26 cellular contexts compared by ENCODE assay signal in genomic region chr6:40160826-40161225, GRCh38.
DNase-seq lines count a peak whose midpoint lies in the region; ATAC-seq, FAIRE-seq and TF ChIP-seq lines count a peak whose summit lies in the region.
"Had no signal": no experiment of that assay in that cellular context is flagged by ENCODE, and none has a peak within 500 bp of the region (broad histone marks: within the 10 kb centered on the region; RNA-seq: fewer than 3 reads in every experiment).

No MANE protein-coding gene starts in this region.

- intact Hi-C loops in Calu3 (cut with micrococcal nuclease; ENCODE audit: unreplicated experiment), result no loop called here
- intact Hi-C loops in cardiac septum (cut with DNase I), result no loop called here
- intact Hi-C loops in right lobe of liver (cut with DNase I), result no loop called here

- no peaks in the 10 kb centered on the region for H3K4me1 Mint-ChIP-seq in Calu3 (ENCODE audit: low read depth, unreplicated experiment)
- H3K4me1 Mint-ChIP-seq: activated B cell treated with CpG ODN at 0.5 μM for 24 hours; naive B cell; stimulated activated naive CD8-positive, alpha-beta T cell treated with anti-CD3 and anti-CD28 coated beads, Interleukin-15, amount 100 ng/mL, for 72 hours had no signal

- peaks cover 6% of the 10 kb centered on the region for H3K9me3 Mint-ChIP-seq in Calu3 (ENCODE audit: low read depth, unreplicated experiment)
- H3K9me3 Mint-ChIP-seq: activated B cell treated with CpG ODN at 0.5 μM for 24 hours; CD8-positive, alpha-beta T cell; naive B cell had no signal

- 40% methylated on average over 1 of the region's 3 CpGs for WGBS in right lobe of liver (ENCODE audit: insufficient coverage, low coverage, low lambda C conversion rate, missing lambda C conversion rate)

- peaks cover 4% of the 10 kb centered on the region for H3K27me3 Mint-ChIP-seq in Calu3 (ENCODE audit: unreplicated experiment)

- peak; percentile 75 for FAIRE-seq in bronchial epithelial cell (lab: Jason Lieb, UNC)
- FAIRE-seq: endometrium had no signal

- no peak for TF ChIP-seq POLR2A in right lobe of liver (IDR thresholded peaks at IDR 0.05)

- H3K9me3 ChIP-seq in right lobe of liver, result no peaks in the 10 kb centered on the region
- no peaks in the 10 kb centered on the region for H3K9me3 ChIP-seq in effector memory CD4-positive, alpha-beta T cell (ENCODE audit: control insufficient read depth, low read length)
- H3K9me3 ChIP-seq: transverse colon had no signal

- peak; percentile 2 for DNase-seq in COLO668 (lab: John Stamatoyannopoulos, UW; ENCODE audit: unreplicated experiment)
- DNase-seq in Calu3, result peak; percentile 6
- peak; percentile 89 to 99 for DNase-seq in NCI-H446 (lab: John Stamatoyannopoulos, UW)
- DNase-seq in bronchial epithelial cell (ENCODE audit: low read depth), result peak; percentile 29
- DNase-seq in cardiac septum (ENCODE audit: low spot score), result no peak
- DNase-seq in right lobe of liver, result no peak
- DNase-seq in effector memory CD4-positive, alpha-beta T cell, result no peak
- DNase-seq: activated B cell treated with CpG ODN at 0.5 μM for 24 hours; activated CD4-positive, alpha-beta T cell treated with anti-CD3 and anti-CD28 coated beads, Interleukin-2, amount 50 U/mL, for 48 hours; activated CD8-positive, alpha-beta memory T cell treated with anti-CD3 and anti-CD28 coated beads, Interleukin-2, amount 50 U/mL, for 48 hours; AML-193; brain microvascular endothelial cell; CD8-positive, alpha-beta T cell; cortex of kidney; heart left ventricle; naive B cell; NCI-H1436; NCI-H2227 treated with DMSO at 0.1 percent for 48 hours; nucleus accumbens; retina; stimulated activated CD4-positive, alpha-beta T cell treated with anti-CD3 and anti-CD28 coated beads, Interleukin-4, amount 100 ng/mL, for 24 hours; stimulated activated naive CD8-positive, alpha-beta T cell treated with anti-CD3 and anti-CD28 coated beads, Interleukin-15, amount 100 ng/mL, for 72 hours; T-helper 9 cell; transverse colon had no signal

- H3K27me3 ChIP-seq in bronchial epithelial cell (ENCODE audit: control insufficient read depth, insufficient read depth, low read length) (no peaks in the 10 kb centered on the region), right lobe of liver (no peaks in the 10 kb centered on the region)
- H3K27me3 ChIP-seq in effector memory CD4-positive, alpha-beta T cell (replicated peaks; ENCODE audit: control insufficient read depth, insufficient read depth, low read length, poor library complexity, severe bottlenecking), result no peaks in the 10 kb centered on the region
- H3K27me3 ChIP-seq: brain microvascular endothelial cell, transverse colon had no signal

- H3K36me3 ChIP-seq in bronchial epithelial cell (ENCODE audit: control insufficient read depth, insufficient read depth, low read length), result no peaks in the 10 kb centered on the region
- H3K36me3 ChIP-seq in right lobe of liver, result no peaks in the 10 kb centered on the region
- no peaks in the 10 kb centered on the region for H3K36me3 ChIP-seq in effector memory CD4-positive, alpha-beta T cell (ENCODE audit: control insufficient read depth, insufficient read depth, low read length)
- H3K36me3 ChIP-seq: brain microvascular endothelial cell, heart left ventricle, transverse colon had no signal

- H3K4me3 Mint-ChIP-seq in Calu3 (ENCODE audit: low read depth, unreplicated experiment), result no peak overlapping the region
- H3K4me3 Mint-ChIP-seq: activated B cell treated with CpG ODN at 0.5 μM for 24 hours; CD8-positive, alpha-beta T cell; naive B cell; stimulated activated naive CD8-positive, alpha-beta T cell treated with anti-CD3 and anti-CD28 coated beads, Interleukin-15, amount 100 ng/mL, for 72 hours had no signal

- no peak overlapping the region for H3K27ac Mint-ChIP-seq in Calu3 (ENCODE audit: unreplicated experiment)
- H3K27ac Mint-ChIP-seq: activated B cell treated with CpG ODN at 0.5 μM for 24 hours; CD8-positive, alpha-beta T cell; stimulated activated naive CD8-positive, alpha-beta T cell treated with anti-CD3 and anti-CD28 coated beads, Interleukin-15, amount 100 ng/mL, for 72 hours had no signal

- CTCF ChIA-PET in Calu3 (lab: Charles Lee), result no interaction called here

- TF ChIP-seq CTCF in Calu3 (IDR thresholded peaks at IDR 0.05; ENCODE audit: unreplicated experiment) (no peak), bronchial epithelial cell (IDR thresholded peaks at IDR 0.05; ENCODE audit: insufficient read depth, low read length, severe bottlenecking) (no peak), right lobe of liver (IDR thresholded peaks at IDR 0.05) (no peak)

- H3K36me3 Mint-ChIP-seq in Calu3 (ENCODE audit: insufficient read depth, unreplicated experiment), result no peaks in the 10 kb centered on the region
- H3K36me3 Mint-ChIP-seq: CD8-positive, alpha-beta T cell; naive B cell had no signal

- no peak for ATAC-seq in right lobe of liver
- ATAC-seq: CD8-positive, alpha-beta T cell; heart left ventricle; left lobe of liver; stimulated activated naive CD8-positive, alpha-beta T cell treated with anti-CD3 and anti-CD28 coated beads, Interleukin-15, amount 100 ng/mL, for 72 hours had no signal

- H3K27ac ChIP-seq in right lobe of liver, result no peak overlapping the region
- no peak overlapping the region for H3K27ac ChIP-seq in effector memory CD4-positive, alpha-beta T cell (ENCODE audit: insufficient read depth, low read length, poor library complexity, severe bottlenecking)
- H3K27ac ChIP-seq: brain microvascular endothelial cell, heart left ventricle, transverse colon had no signal

- no peak overlapping the region for H3K4me3 ChIP-seq in bronchial epithelial cell (ENCODE audit: low read depth, low read length)
- no peak overlapping the region for H3K4me3 ChIP-seq in right lobe of liver
- H3K4me3 ChIP-seq in effector memory CD4-positive, alpha-beta T cell (ENCODE audit: insufficient read depth, low read depth, low read length, poor library complexity, severe bottlenecking), result no peak overlapping the region
- H3K4me3 ChIP-seq: heart left ventricle, transverse colon had no signal

- no peaks in the 10 kb centered on the region for H3K4me1 ChIP-seq in right lobe of liver
- H3K4me1 ChIP-seq in effector memory CD4-positive, alpha-beta T cell (ENCODE audit: control insufficient read depth, insufficient read depth, low read length, poor library complexity, severe bottlenecking), result no peaks in the 10 kb centered on the region
- H3K4me1 ChIP-seq: heart left ventricle, transverse colon had no signal

- BruUV-seq in Calu3 (replicated peaks; lab: Mats Ljungman, UMichigan), result no TSS peak

Comparison
In these comparisons a context has a peak if more than half of its experiments do, and no peak if none do; other contexts are left out.
1. DNase-seq: peak in COLO668 (single experiment), Calu3 (single experiment), NCI-H446 (2 of 2) and bronchial epithelial cell (single experiment); none in cardiac septum (single experiment), right lobe of liver (0 of 3) and effector memory CD4-positive, alpha-beta T cell (0 of 3).